ENCODE assay signal across 23 cellular contexts in the genomic region with DNA sequence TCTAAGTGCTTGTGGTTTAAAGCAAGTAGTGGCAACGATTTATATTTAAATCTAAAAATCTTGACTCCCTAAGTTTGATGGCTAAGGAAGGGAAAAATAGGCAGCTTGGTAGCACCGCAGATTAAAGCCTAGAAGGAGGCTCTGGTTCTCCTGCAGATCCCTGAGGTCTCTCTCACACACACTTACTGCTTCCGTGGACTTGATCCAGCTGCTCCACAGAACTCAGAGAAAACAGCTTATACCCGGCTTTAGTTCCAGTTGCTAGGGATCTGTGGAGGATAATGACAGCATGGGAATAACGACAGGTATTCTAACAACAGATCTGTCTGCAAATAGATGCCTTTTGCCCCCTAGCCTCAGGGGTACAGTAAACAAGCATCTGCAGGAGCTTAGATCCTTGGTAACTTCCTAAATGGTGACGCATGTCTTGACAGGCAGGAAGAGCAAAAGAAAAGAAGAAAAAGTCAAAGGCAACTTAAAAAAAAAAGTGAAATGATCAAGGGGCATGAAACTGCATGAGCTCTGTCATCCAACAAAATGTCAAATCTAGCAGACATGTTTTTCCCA. TPM values are rescaled to one million over a fixed set of nuclear protein-coding genes. Genes with fewer than 3 reads are reported as not detected.
DNase-seq lines count a peak whose midpoint lies in the region; ATAC-seq, FAIRE-seq and TF ChIP-seq lines count a peak whose summit lies in the region.
"Had no signal": no experiment of that assay in that cellular context is flagged by ENCODE, and none has a peak within 500 bp of the region (broad histone marks: within the 10 kb centered on the region; RNA-seq: fewer than 3 reads in every experiment).

No MANE protein-coding gene starts in this region.

- no peaks in the 10 kb centered on the region for H3K9me3 ChIP-seq in neutrophil
- H3K9me3 ChIP-seq: left lung had no signal

- H3K27me3 ChIP-seq in neutrophil: no peaks in the 10 kb centered on the region
- H3K27me3 ChIP-seq: left lung had no signal

- H3K36me3 ChIP-seq in neutrophil: peaks cover 47% of the 10 kb centered on the region

- H3K4me1 ChIP-seq in neutrophil (ENCODE audit: control insufficient read depth in 1 of 2, insufficient read depth in 1 of 2, low read depth in 1 of 2, low read length in 1 of 2): peaks cover 50 to 56% of the 10 kb centered on the region in 2 experiments

- H3K27me3 Mint-ChIP-seq in endothelial cell (ENCODE audit: unreplicated experiment): peaks cover 6% of the 10 kb centered on the region
- no peaks in the 10 kb centered on the region for H3K27me3 Mint-ChIP-seq in mesothelial cell of epicardium (ENCODE audit: low read depth)
- H3K27me3 Mint-ChIP-seq: activated B cell treated with CpG ODN at 0.5 μM for 24 hours; activated naive CD8-positive, alpha-beta T cell treated with anti-CD3 and anti-CD28 coated beads, Interleukin-2, amount 10 ng/mL, durations not matched to agents 7 days and 5 days; progenitor cell of endocrine pancreas had no signal

- peak overlapping the region; percentile 20 for H3K27ac Mint-ChIP-seq in endothelial cell (ENCODE audit: unreplicated experiment)
- no peak overlapping the region for H3K27ac Mint-ChIP-seq in mesothelial cell of epicardium
- H3K27ac Mint-ChIP-seq: activated B cell treated with CpG ODN at 0.5 μM for 24 hours; activated naive CD8-positive, alpha-beta T cell treated with anti-CD3 and anti-CD28 coated beads, Interleukin-2, amount 10 ng/mL, durations not matched to agents 7 days and 5 days; CD8-positive, alpha-beta T cell; GM23338 had no signal

- H3K9me3 Mint-ChIP-seq in endothelial cell (ENCODE audit: unreplicated experiment) (no peaks in the 10 kb centered on the region), mesothelial cell of epicardium (no peaks in the 10 kb centered on the region)
- H3K9me3 Mint-ChIP-seq: activated B cell treated with CpG ODN at 0.5 μM for 24 hours; activated naive CD8-positive, alpha-beta T cell treated with anti-CD3 and anti-CD28 coated beads, Interleukin-2, amount 10 ng/mL, durations not matched to agents 7 days and 5 days; CD8-positive, alpha-beta T cell; GM23338 had no signal

- peaks cover 15% of the 10 kb centered on the region for H3K36me3 Mint-ChIP-seq in endothelial cell (ENCODE audit: low read depth, unreplicated experiment)
- peaks cover 11% of the 10 kb centered on the region for H3K36me3 Mint-ChIP-seq in mesothelial cell of epicardium

- DNase-seq in NCI-H2171 treated with DMSO at 0.1 percent for 48 hours (lab: John Stamatoyannopoulos, UW) (peak; percentile 41), NCI-H2171 (lab: John Stamatoyannopoulos, UW) (no peak), D721Med (ENCODE audit: insufficient read length, low spot score) (peak; percentile 69), endothelial cell (ENCODE audit: low spot score) (no peak), mesothelial cell of epicardium (ENCODE audit: low spot score in 2 of 2, unreplicated experiment in 2 of 2) (no peak), NCI-H1930 (lab: John Stamatoyannopoulos, UW) (no peak)
- DNase-seq: 8988T; activated B cell treated with CpG ODN at 0.5 μM for 24 hours; activated CD4-positive, alpha-beta T cell treated with anti-CD3 and anti-CD28 coated beads, Interleukin-2, amount 50 U/mL, for 4 hours; activated effector memory CD4-positive, alpha-beta T cell treated with Interleukin-2 at 50 U/mL for 16 hours; activated naive CD8-positive, alpha-beta T cell treated with anti-CD3 and anti-CD28 coated beads, Interleukin-2, amount 10 ng/mL, durations not matched to agents 7 days and 5 days; foreskin fibroblast; hypothalamus; left lung; T1000 had no signal

- no peak overlapping the region for H3K4me3 ChIP-seq in neutrophil (ENCODE audit: low read depth in 1 of 2, low read length in 1 of 2)
- H3K4me3 ChIP-seq: GM23338, left lung had no signal

- peak overlapping the region; percentile 38 for H3K27ac ChIP-seq in neutrophil
- H3K27ac ChIP-seq: KMS-11, left lung had no signal

- H3K4me1 Mint-ChIP-seq in endothelial cell (ENCODE audit: unreplicated experiment) (peaks cover 32% of the 10 kb centered on the region), mesothelial cell of epicardium (peaks cover 16% of the 10 kb centered on the region)

- no peak for ATAC-seq in HG03565 (IDR thresholded peaks at IDR 0.05; ENCODE audit: unreplicated experiment)
- ATAC-seq: CD8-positive, alpha-beta T cell; GM23338; left lung; SK-N-SH treated with all-trans-retinoic acid at 6 μM for 48 hours had no signal

- H3K4me3 Mint-ChIP-seq in endothelial cell (ENCODE audit: unreplicated experiment) (peak overlapping the region; percentile 2), mesothelial cell of epicardium (no peak overlapping the region)
- H3K4me3 Mint-ChIP-seq: activated B cell treated with CpG ODN at 0.5 μM for 24 hours; activated naive CD8-positive, alpha-beta T cell treated with anti-CD3 and anti-CD28 coated beads, Interleukin-2, amount 10 ng/mL, durations not matched to agents 7 days and 5 days; CD8-positive, alpha-beta T cell; GM23338 had no signal

- TF ChIP-seq CTCF in D721Med (IDR thresholded peaks at IDR 0.05; ENCODE audit: insufficient read depth, missing control alignments) (no peak), endothelial cell (IDR thresholded peaks at IDR 0.05; ENCODE audit: unreplicated experiment) (no peak), neutrophil (IDR thresholded peaks at IDR 0.05) (no peak), mesothelial cell of epicardium (IDR thresholded peaks at IDR 0.05; ENCODE audit: unreplicated experiment) (no peak)

- no peak for FAIRE-seq in D721Med (lab: Jason Lieb, UNC)
- FAIRE-seq: G401.6 had no signal

RNA-seq across cellular contexts. Expression of a gene that starts 4.5 kb away (rescaled TPM):
- total RNA-seq in endothelial cell (ENCODE audit: unreplicated experiment): 98.0 TPM
- total RNA-seq in mesothelial cell of epicardium: 27.2 to 31.7 TPM (median 28.4 TPM) in 3 replicates

RNA-seq across cellular contexts. Expression of a gene that starts 59.4 kb away (rescaled TPM):
- total RNA-seq in endothelial cell (ENCODE audit: unreplicated experiment): 248 TPM
- total RNA-seq in mesothelial cell of epicardium: 268 to 276 TPM (median 268 TPM) in 3 replicates

Comparison
In these comparisons a context has a peak if more than half of its experiments do, and no peak if none do; other contexts are left out.
1. DNase-seq: peak in NCI-H2171 treated with DMSO at 0.1 percent for 48 hours (single experiment) and D721Med (single experiment); none in NCI-H2171 (single experiment), endothelial cell (single experiment), mesothelial cell of epicardium (0 of 2) and NCI-H1930 (0 of 2).